7 cellular contexts compared by ENCODE assay signal in the genomic region with DNA sequence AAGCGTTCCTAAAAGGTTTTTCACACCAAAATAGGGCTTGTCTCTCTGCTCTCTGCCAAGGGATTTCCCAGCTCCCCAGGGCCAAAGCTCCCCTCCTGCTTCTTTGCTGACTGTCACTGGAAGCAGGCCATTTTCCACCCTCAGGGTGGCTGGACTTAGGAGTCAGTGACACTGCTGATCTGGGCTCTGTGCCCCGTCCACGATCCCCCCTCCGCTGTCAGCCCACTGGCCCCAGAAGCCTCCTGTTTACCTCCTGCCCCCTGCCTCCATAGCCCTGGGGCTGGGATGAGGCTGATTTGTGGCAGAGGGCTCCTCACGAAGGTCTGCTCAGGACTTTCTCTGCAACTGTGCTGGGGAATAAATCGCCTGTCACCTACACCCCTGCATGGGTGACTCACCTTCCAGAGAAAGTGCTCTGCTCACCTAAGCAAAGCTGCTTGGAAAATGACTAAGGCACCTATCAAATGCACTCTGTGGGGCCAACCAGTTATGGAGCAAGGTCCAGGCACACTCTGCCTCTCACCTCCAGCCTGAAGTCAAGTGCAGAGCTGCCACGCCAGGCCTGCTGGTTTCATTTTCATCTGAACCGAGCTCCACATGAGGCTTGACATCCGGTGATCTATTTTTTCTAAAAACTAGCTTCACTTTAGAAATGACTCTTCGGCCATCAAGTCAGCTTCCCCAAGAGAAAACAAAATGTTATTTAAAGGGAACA. TPM values are rescaled to one million over a fixed set of nuclear protein-coding genes. Genes with fewer than 3 reads are reported as not detected.
DNase-seq lines count a peak whose midpoint lies in the region; ATAC-seq, FAIRE-seq and TF ChIP-seq lines count a peak whose summit lies in the region.

No MANE protein-coding gene starts in this region.

- DNase-seq in GM19239 (ENCODE audit: insufficient read length, low spot score) (peak; percentile 59), NCI-H774 (lab: John Stamatoyannopoulos, UW) (peak; percentile 15), activated T-helper 1 cell treated with Interleukin-2 at 50 U/mL for 16 hours (ENCODE audit: low read depth) (peak; percentile 53), cardiac muscle cell (ENCODE audit: low read depth in 1 of 2, low spot score in 1 of 2) (peak in 1 of 2 donors; percentile 27), hippocampal formation (lab: John Stamatoyannopoulos, UW) (no peak)
- DNase-seq in stimulated activated CD4-positive, alpha-beta T cell treated with anti-CD3 and anti-CD28 coated beads, Interleukin-15, amount 100 ng/mL, for 1 hour (ENCODE audit: low read depth in 1 of 2, low spot score in 1 of 2), result peak; percentile 45 to 63

- peak; percentile 97 for FAIRE-seq in GM19239 (lab: Jason Lieb, UNC)

- TF ChIP-seq CTCF in cardiac muscle cell (IDR thresholded peaks at IDR 0.05; ENCODE audit: low read depth, low read length), result no peak

- H3K9me3 ChIP-seq in cardiac muscle cell (ENCODE audit: low read depth), result no peaks in the 10 kb centered on the region

- no peaks in the 10 kb centered on the region for H3K27me3 ChIP-seq in cardiac muscle cell

- peak overlapping the region; percentile 26 for H3K27ac ChIP-seq in cardiac muscle cell

- H3K4me1 ChIP-seq in cardiac muscle cell (ENCODE audit: low read depth), result peaks cover 26% of the 10 kb centered on the region

- H3K36me3 ChIP-seq in cardiac muscle cell, result no peaks in the 10 kb centered on the region

- no peak for ATAC-seq in HG03045 (IDR thresholded peaks at IDR 0.05; ENCODE audit: unreplicated experiment)

- H3K4me3 ChIP-seq in cardiac muscle cell, result no peak overlapping the region

RNA-seq across cellular contexts. Expression of gene MAP3K14, which starts 4.9 kb away (rescaled TPM):
- total RNA-seq in cardiac muscle cell, result 2.9 and 3.6 TPM in 2 replicates
- polyA plus RNA-seq in cardiac muscle cell, result 1.3 and 3.7 TPM in 2 replicates

RNA-seq across cellular contexts. Expression of gene SPATA32, which starts 50.0 kb away (rescaled TPM):
- 0.45 TPM in 1 of 2 replicates, not detected in the other for total RNA-seq in cardiac muscle cell
- polyA plus RNA-seq in cardiac muscle cell, result not detected in 2 replicates

Comparison
In these comparisons a context has a peak if more than half of its experiments do, and no peak if none do; other contexts are left out.
1. DNase-seq: peak in GM19239 (single experiment), NCI-H774 (single experiment), activated T-helper 1 cell treated with Interleukin-2 at 50 U/mL for 16 hours (single experiment) and stimulated activated CD4-positive, alpha-beta T cell treated with anti-CD3 and anti-CD28 coated beads, Interleukin-15, amount 100 ng/mL, for 1 hour (2 of 2); none in hippocampal formation (0 of 2).